Comparison of ENCODE assay signal across 19 cellular contexts in the genomic region with DNA sequence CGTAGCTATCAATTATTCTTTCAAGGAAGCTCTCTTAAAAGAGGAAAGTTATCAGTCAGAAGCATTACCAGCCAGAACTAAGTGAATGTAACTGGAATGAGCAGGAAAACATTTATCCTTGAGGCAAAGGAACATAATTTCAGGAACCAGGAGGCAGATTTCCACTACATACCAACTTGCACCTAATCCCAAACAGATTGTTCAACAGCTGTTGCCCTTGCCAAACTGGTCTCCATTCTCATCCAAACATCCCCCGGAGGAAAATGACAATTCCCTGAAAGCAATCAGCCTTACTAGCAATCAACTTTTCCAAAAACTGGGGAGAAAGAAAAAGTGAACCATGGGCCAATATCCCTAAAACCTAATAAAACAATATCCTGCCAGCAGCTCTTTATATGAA. TPM values are rescaled to one million over a fixed set of nuclear protein-coding genes. Genes with fewer than 3 reads are reported as not detected.
DNase-seq lines count a peak whose midpoint lies in the region; ATAC-seq and TF ChIP-seq lines count a peak whose summit lies in the region.
"Had no signal": no experiment of that assay in that cellular context is flagged by ENCODE, and none has a peak within 500 bp of the region (broad histone marks: within the 10 kb centered on the region; RNA-seq: fewer than 3 reads in every experiment).

No MANE protein-coding gene starts in this region.

- H3K4ac ChIP-seq in mesenchymal stem cell (ENCODE audit: low read depth in 1 of 2, low read length in 2 of 2): no peak overlapping the region

- H3K4me1 Mint-ChIP-seq in type B pancreatic cell (ENCODE audit: unreplicated experiment): peaks cover 24% of the 10 kb centered on the region
- H3K4me1 Mint-ChIP-seq: activated naive CD8-positive, alpha-beta T cell treated with anti-CD3 and anti-CD28 coated beads for 36 hours; stimulated activated memory B cell treated with anti-CD40 and anti-IgM and Interleukin-4, amounts not matched to agents 10 μg/mL and 1 μg/mL and 100 μg/mL, for 72 hours had no signal

- DNase-seq in LHCN-M2 (ENCODE audit: low read depth) (peak; percentile 57), SJCRH30 (peak; percentile 53 to 83), mesenchymal stem cell (no peak), type B pancreatic cell (ENCODE audit: extremely low spot score, unreplicated experiment) (no peak), gastrocnemius medialis (no peak)
- DNase-seq in stimulated activated CD4-positive, alpha-beta T cell treated with anti-CD3 and anti-CD28 coated beads, Interleukin-4, amount 100 ng/mL, for 4 hours: no peak
- DNase-seq: activated CD8-positive, alpha-beta memory T cell treated with anti-CD3 and anti-CD28 coated beads for 24 hours; activated naive CD8-positive, alpha-beta T cell treated with anti-CD3 and anti-CD28 coated beads for 36 hours; BE2C; Caco-2; foreskin keratinocyte; mesendoderm; NCI-H1436; NK-92 treated with Interleukin-12 subunit alpha and Interleukin-12 subunit beta, amount 100 ng/mL, for 24 hours; thyroid gland had no signal

- H2BK12ac ChIP-seq in mesenchymal stem cell (ENCODE audit: low read length in 2 of 2): no peak overlapping the region

- no peak for TF ChIP-seq POLR2A in gastrocnemius medialis (IDR thresholded peaks at IDR 0.05)

- WGBS in mesenchymal stem cell: 92% methylated on average over 1 of the region's 2 CpGs

- H2BK15ac ChIP-seq in mesenchymal stem cell (ENCODE audit: low read depth, poor library complexity, severe bottlenecking): no peak overlapping the region

- peaks cover 23% of the 10 kb centered on the region for H3K36me3 Mint-ChIP-seq in type B pancreatic cell
- H3K36me3 Mint-ChIP-seq: activated naive CD8-positive, alpha-beta T cell treated with anti-CD3 and anti-CD28 coated beads for 36 hours; stimulated activated memory B cell treated with anti-CD40 and anti-IgM and Interleukin-4, amounts not matched to agents 10 μg/mL and 1 μg/mL and 100 μg/mL, for 72 hours had no signal

- in situ Hi-C loops in gastrocnemius medialis (cut with MboI; ENCODE audit: low sequenced_read_pairs in 4 of 4): no loop called here

- H3K4me2 ChIP-seq in mesenchymal stem cell (ENCODE audit: low read length, poor library complexity, severe bottlenecking): no peak overlapping the region

- ATAC-seq in gastrocnemius medialis (no peak), HG02763 (IDR thresholded peaks at IDR 0.05; ENCODE audit: unreplicated experiment) (no peak)
- ATAC-seq: activated CD4-positive, CD25-positive, alpha-beta regulatory T cell treated with anti-CD3 and anti-CD28 coated beads, Interleukin-2, amount 50 U/mL, for 24 hours; foreskin keratinocyte; stimulated activated memory B cell treated with anti-CD40 and anti-IgM and Interleukin-4, amounts not matched to agents 10 μg/mL and 1 μg/mL and 100 μg/mL, for 72 hours had no signal

- no peak overlapping the region for H2BK120ac ChIP-seq in mesenchymal stem cell (ENCODE audit: low read depth, low read length)

- H3K14ac ChIP-seq in mesenchymal stem cell (ENCODE audit: low read length in 2 of 2): no peak overlapping the region

- H3K27me3 ChIP-seq in SJCRH30 (no peaks in the 10 kb centered on the region), mesenchymal stem cell (ENCODE audit: control insufficient read depth in 1 of 2, insufficient read depth in 1 of 2, low read length in 2 of 2) (no peaks in the 10 kb centered on the region), gastrocnemius medialis (no peaks in the 10 kb centered on the region)
- H3K27me3 ChIP-seq: BE2C, foreskin keratinocyte, thyroid gland had no signal

- peaks cover 11% of the 10 kb centered on the region for H3K36me3 ChIP-seq in SJCRH30
- H3K36me3 ChIP-seq in mesenchymal stem cell (ENCODE audit: control insufficient read depth in 1 of 2, insufficient read depth in 2 of 2, low read depth in 1 of 2, low read length in 2 of 2): peaks cover 0 to 2% of the 10 kb centered on the region in 2 experiments
- H3K36me3 ChIP-seq in gastrocnemius medialis: no peaks in the 10 kb centered on the region
- H3K36me3 ChIP-seq: BE2C, thyroid gland had no signal

- H3K27ac Mint-ChIP-seq in type B pancreatic cell: peak overlapping the region; percentile 69
- H3K27ac Mint-ChIP-seq: activated naive CD8-positive, alpha-beta T cell treated with anti-CD3 and anti-CD28 coated beads for 36 hours; stimulated activated memory B cell treated with anti-CD40 and anti-IgM and Interleukin-4, amounts not matched to agents 10 μg/mL and 1 μg/mL and 100 μg/mL, for 72 hours had no signal

- no peak overlapping the region for H3K18ac ChIP-seq in mesenchymal stem cell (ENCODE audit: low read depth in 1 of 2, low read length in 2 of 2)

- peak overlapping the region; percentile 45 for H3K4me3 Mint-ChIP-seq in type B pancreatic cell
- H3K4me3 Mint-ChIP-seq: activated naive CD8-positive, alpha-beta T cell treated with anti-CD3 and anti-CD28 coated beads for 36 hours; neural crest cell; stimulated activated memory B cell treated with anti-CD40 and anti-IgM and Interleukin-4, amounts not matched to agents 10 μg/mL and 1 μg/mL and 100 μg/mL, for 72 hours had no signal

- H3K4me3 ChIP-seq in SJCRH30 (no peak overlapping the region), mesenchymal stem cell (ENCODE audit: insufficient read depth in 1 of 2, low read depth in 1 of 2, low read length in 2 of 2) (no peak overlapping the region), gastrocnemius medialis (no peak overlapping the region)
- H3K4me3 ChIP-seq: thyroid gland had no signal

- no peak overlapping the region for H3K23ac ChIP-seq in mesenchymal stem cell (ENCODE audit: low read length in 2 of 2)

- TF ChIP-seq CTCF in type B pancreatic cell (conservative IDR thresholded peaks at IDR 0.05): no peak
- no peak for TF ChIP-seq CTCF in gastrocnemius medialis (IDR thresholded peaks at IDR 0.05 in 4 of 5, conservative IDR thresholded peaks at IDR 0.05 in 1 of 5)

- intact Hi-C loops in gastrocnemius medialis (cut with DNase I; ENCODE audit: low total_unique reads): no loop called here

- no peak overlapping the region for H2BK5ac ChIP-seq in mesenchymal stem cell (ENCODE audit: low read depth, low read length, poor library complexity, severe bottlenecking)

- H4K91ac ChIP-seq in mesenchymal stem cell (ENCODE audit: low read length): no peak overlapping the region

- H3K9ac ChIP-seq in mesenchymal stem cell (ENCODE audit: low read length): peak overlapping the region; percentile 28

- no peak overlapping the region for H4K8ac ChIP-seq in mesenchymal stem cell (ENCODE audit: low read length)

- H3K27ac ChIP-seq in SJCRH30 (no peak overlapping the region), mesenchymal stem cell (ENCODE audit: low read length, poor library complexity, severe bottlenecking) (no peak overlapping the region), gastrocnemius medialis (peak overlapping the region in 2 of 4 donors; percentile 4 to 41)
- H3K27ac ChIP-seq: foreskin keratinocyte, thyroid gland had no signal

- H3K9me3 ChIP-seq in SJCRH30 (replicated peaks) (0 out of 2 replicates have a peak, but pooled peaks cover 3% of the 10 kb centered on the region), mesenchymal stem cell (ENCODE audit: control insufficient read depth, low read length) (no peaks in the 10 kb centered on the region), gastrocnemius medialis (no peaks in the 10 kb centered on the region)
- H3K9me3 ChIP-seq: BE2C, Caco-2, thyroid gland had no signal

- H3K27me3 Mint-ChIP-seq in type B pancreatic cell: no peaks in the 10 kb centered on the region
- H3K27me3 Mint-ChIP-seq: activated naive CD8-positive, alpha-beta T cell treated with anti-CD3 and anti-CD28 coated beads for 36 hours; stimulated activated memory B cell treated with anti-CD40 and anti-IgM and Interleukin-4, amounts not matched to agents 10 μg/mL and 1 μg/mL and 100 μg/mL, for 72 hours had no signal

- H3K79me1 ChIP-seq in mesenchymal stem cell (replicated peaks; ENCODE audit: low read length, poor library complexity, severe bottlenecking): peaks cover 13% of the 10 kb centered on the region

- no peak overlapping the region for H2AFZ ChIP-seq in mesenchymal stem cell (ENCODE audit: low read depth, low read length)

- peaks cover 6% of the 10 kb centered on the region for H3K9me3 Mint-ChIP-seq in type B pancreatic cell

- H3K4me1 ChIP-seq in SJCRH30 (peaks cover 16% of the 10 kb centered on the region), mesenchymal stem cell (ENCODE audit: control insufficient read depth, insufficient read depth, low read depth, low read length) (no peaks in the 10 kb centered on the region), gastrocnemius medialis (peaks cover 21 to 27% of the 10 kb centered on the region in 2 donors)
- H3K4me1 ChIP-seq: foreskin keratinocyte had no signal

- no peak overlapping the region for H2AK5ac ChIP-seq in mesenchymal stem cell (ENCODE audit: low read length, severe bottlenecking)

RNA-seq across cellular contexts. Expression of gene ENAH, which starts 35.0 kb away (rescaled TPM):
- 82.4 and 91.8 TPM in 2 replicates for total RNA-seq in LHCN-M2 (2014; rRNA removed)
- 58.3 TPM for polyA plus RNA-seq in LHCN-M2 (2012)
- 206 and 246 TPM in 2 replicates for total RNA-seq in SJCRH30 (2014; rRNA removed; shearing (Covaris generic))
- polyA plus RNA-seq in mesenchymal stem cell (2013, experiment 1 of 2): 78.1 TPM
- polyA plus RNA-seq in mesenchymal stem cell (2013, experiment 2 of 2): 80.9 TPM
- total RNA-seq in type B pancreatic cell (ENCODE audit: low replicate concordance): 69.2 and 133 TPM in 2 replicates
- total RNA-seq in gastrocnemius medialis: 100 to 1,000 TPM in 1 of 4 donors, 10 to 100 TPM in 3; 56.1 to 112 (median 62.2) TPM

Comparison
In these comparisons a context has a peak if more than half of its experiments do, and no peak if none do; other contexts are left out.
1. DNase-seq: peak in LHCN-M2 (single experiment) and SJCRH30 (2 of 2); none in mesenchymal stem cell (single experiment), type B pancreatic cell (single experiment), gastrocnemius medialis (0 of 2) and stimulated activated CD4-positive, alpha-beta T cell treated with anti-CD3 and anti-CD28 coated beads, Interleukin-4, amount 100 ng/mL, for 4 hours (0 of 2).